Comparison of ENCODE assay signal across 22 cellular contexts in genomic region chr9:26157411-26157810, GRCh38.
DNase-seq lines count a peak whose midpoint lies in the region; ATAC-seq and TF ChIP-seq lines count a peak whose summit lies in the region.
"Had no signal": no experiment of that assay in that cellular context is flagged by ENCODE, and none has a peak within 500 bp of the region (broad histone marks: within the 10 kb centered on the region; RNA-seq: fewer than 3 reads in every experiment).

No MANE protein-coding gene starts in this region.

- CTCF ChIA-PET in RWPE1 (lab: Yijun Ruan, JAX) = no interaction called here

- ATAC-seq in GM19035 (IDR thresholded peaks at IDR 0.05; ENCODE audit: unreplicated experiment) = peak; percentile 79
- ATAC-seq in HG02763 (IDR thresholded peaks at IDR 0.05; ENCODE audit: unreplicated experiment) = peak; percentile 77
- ATAC-seq in HG03520 (IDR thresholded peaks at IDR 0.05; ENCODE audit: unreplicated experiment) = peak; percentile 77
- no peak for ATAC-seq in HG03135 (IDR thresholded peaks at IDR 0.05; ENCODE audit: unreplicated experiment)
- ATAC-seq: activated naive CD8-positive, alpha-beta T cell treated with anti-CD3 and anti-CD28 coated beads, Interleukin-2, amount 50 U/mL, for 24 hours; activated T-cell treated with anti-CD3 and anti-CD28 coated beads, Interleukin-2, amount 50 U/mL, for 4 hours; stimulated activated naive CD8-positive, alpha-beta T cell treated with anti-CD3 and anti-CD28 coated beads, Interleukin-15, amount 100 ng/mL, for 72 hours had no signal

- POLR2A ChIA-PET in RWPE1 (lab: Yijun Ruan, JAX; ENCODE audit: low non-redundant PET) = no interaction called here

- DNase-seq in BE2C = peak; percentile 28
- DNase-seq in NCI-H2107 treated with DMSO at 0.1 percent for 48 hours (lab: John Stamatoyannopoulos, UW; ENCODE audit: unreplicated experiment) = no peak
- DNase-seq in RWPE1 (ENCODE audit: low spot score) = no peak
- no peak for DNase-seq in HuH-7 (ENCODE audit: low spot score)
- DNase-seq: 8988T; activated CD4-positive, alpha-beta T cell treated with anti-CD3 and anti-CD28 coated beads, Interleukin-2, amount 50 U/mL, for 48 hours; activated naive CD8-positive, alpha-beta T cell treated with anti-CD3 and anti-CD28 coated beads, Interleukin-2, amount 50 U/mL, for 24 hours; activated T-cell treated with anti-CD3 and anti-CD28 coated beads, Interleukin-2, amount 50 U/mL, for 4 hours; C1 segment of cervical spinal cord; esophagus squamous epithelium; head of caudate nucleus; mesendoderm; NCI-H1105 treated with DMSO at 0.1 percent for 48 hours; NCI-H774; nephron progenitor cell; Peyer's patch; stimulated activated CD4-positive, alpha-beta T cell treated with anti-CD3 and anti-CD28 coated beads, Interleukin-15, amount 100 ng/mL, for 24 hours; stimulated activated naive CD8-positive, alpha-beta T cell treated with anti-CD3 and anti-CD28 coated beads, Interleukin-15, amount 100 ng/mL, for 72 hours had no signal

- TF ChIP-seq CTCF in BE2C (IDR thresholded peaks at IDR 0.05; ENCODE audit: low read depth, low read length) (no peak), RWPE1 (conservative IDR thresholded peaks at IDR 0.05; ENCODE audit: low read depth) (no peak)

- H3K27me3 ChIP-seq in BE2C = no peaks in the 10 kb centered on the region
- H3K27me3 ChIP-seq: esophagus squamous epithelium, Peyer's patch had no signal

- peaks cover 18% of the 10 kb centered on the region for H3K4me1 ChIP-seq in BE2C
- H3K4me1 ChIP-seq: esophagus squamous epithelium, Peyer's patch had no signal

- H3K4me3 ChIP-seq in BE2C (ENCODE audit: low read depth, low read length) = no peak overlapping the region
- H3K4me3 ChIP-seq: esophagus squamous epithelium, Peyer's patch had no signal

- no peaks in the 10 kb centered on the region for H3K9me3 ChIP-seq in BE2C
- H3K9me3 ChIP-seq: esophagus squamous epithelium, Peyer's patch had no signal

- H3K36me3 ChIP-seq in BE2C = no peaks in the 10 kb centered on the region
- H3K36me3 ChIP-seq: esophagus squamous epithelium, Peyer's patch had no signal

- H3K27ac ChIP-seq in RWPE1 = no peak overlapping the region
- H3K27ac ChIP-seq: esophagus squamous epithelium, Peyer's patch had no signal
